1 cellular context compared by ENCODE assay signal in genomic region chr20:64108731-64109389, GRCh38.
TF ChIP-seq lines count a peak whose summit lies in the region.

No MANE protein-coding gene starts in this region.

TF ChIP-seq in HepG2, 621 proteins besides CTCF, POLR2A, EP300 and RAD21:
- TF ChIP-seq ZBTB49 (CRISPR knock-in tag; IDR thresholded peaks at IDR 0.05; ENCODE audit: borderline replicate concordance): no peak
- TF ChIP-seq FOXO4 (CRISPR knock-in tag; conservative IDR thresholded peaks at IDR 0.05): 0 out of 2 replicates have a peak, but pooled peaks have one; percentile 76
TF ChIP-seq in HepG2: peak in this region for 1.
